Comparison of ENCODE assay signal across 9 cellular contexts in genomic region chr20:23048283-23049200, GRCh38. TPM values are rescaled to one million over a fixed set of nuclear protein-coding genes. Genes with fewer than 3 reads are reported as not detected.
DNase-seq lines count a peak whose midpoint lies in the region; ATAC-seq and TF ChIP-seq lines count a peak whose summit lies in the region.
"Had no signal": no experiment of that assay in that cellular context is flagged by ENCODE, and none has a peak within 500 bp of the region (broad histone marks: within the 10 kb centered on the region; RNA-seq: fewer than 3 reads in every experiment).

No MANE protein-coding gene starts in this region.

- intact Hi-C loops in transverse colon (cut with DNase I; ENCODE audit: low total_unique reads) = no loop called here

- H3K27me3 ChIP-seq in ectodermal cell (ENCODE audit: control insufficient read depth, insufficient read depth, low read length, poor library complexity, severe bottlenecking) (peaks cover 80% of the 10 kb centered on the region), lung (ENCODE audit: control insufficient read depth, insufficient read depth) (no peaks in the 10 kb centered on the region), transverse colon (peaks cover 65% of the 10 kb centered on the region)

- no peak for TF ChIP-seq EP300 in transverse colon (IDR thresholded peaks at IDR 0.05; ENCODE audit: low read depth)

- peaks cover 14% of the 10 kb centered on the region for H3K4me1 ChIP-seq in ectodermal cell (ENCODE audit: control insufficient read depth, insufficient read depth, low read length)
- H3K4me1 ChIP-seq in lung (ENCODE audit: control insufficient read depth in 2 of 2, insufficient read depth in 2 of 2, low read length in 2 of 2) = peaks cover 0 to 26% of the 10 kb centered on the region in 2 donors
- peaks cover 7 to 36% (median 26%) of the 10 kb centered on the region in 4 donors for H3K4me1 ChIP-seq in transverse colon

- H3K36me3 Mint-ChIP-seq in activated CD4-positive, alpha-beta T cell treated with anti-CD3 and anti-CD28 coated beads, Interleukin-2, amount 10 ng/mL, durations not matched to agents 7 days and 5 days (ENCODE audit: low read depth) = no peaks in the 10 kb centered on the region

- no peak overlapping the region for H3K27ac ChIP-seq in ectodermal cell (ENCODE audit: insufficient read depth, low read depth, low read length, poor library complexity, severe bottlenecking)
- H3K27ac ChIP-seq in lung (ENCODE audit: low read depth in 1 of 2, low read length in 1 of 2) = peak overlapping the region; percentile 83 to 94
- peak overlapping the region; percentile 65 to 79 (median 73) for H3K27ac ChIP-seq in transverse colon

- H3K4me3 ChIP-seq in ectodermal cell (ENCODE audit: insufficient read depth, low read depth, low read length) (peak overlapping the region; percentile 52), lung (peak overlapping the region; percentile 70), transverse colon (peak overlapping the region; percentile 16 to 51 (median 29))

- H3K4me1 Mint-ChIP-seq in activated CD4-positive, alpha-beta T cell treated with anti-CD3 and anti-CD28 coated beads, Interleukin-2, amount 10 ng/mL, durations not matched to agents 7 days and 5 days = peaks cover 8% of the 10 kb centered on the region

- CTCF ChIA-PET in activated CD4-positive, alpha-beta T cell treated with anti-CD3 and anti-CD28 coated beads, Interleukin-2, amount 10 ng/mL, durations not matched to agents 7 days and 5 days (lab: Charles Lee) = no interaction called here

- peak overlapping the region; percentile 13 for H3K27ac Mint-ChIP-seq in activated CD4-positive, alpha-beta T cell treated with anti-CD3 and anti-CD28 coated beads, Interleukin-2, amount 10 ng/mL, durations not matched to agents 7 days and 5 days

- in situ Hi-C loops in transverse colon (cut with MboI; ENCODE audit: low pct_ligation_motif_present in 1 of 4, low pct_unique_long_range_greater_than_20kb in 1 of 4, low sequenced_read_pairs in 3 of 4) = no loop called here

- POLR2A ChIA-PET in activated CD4-positive, alpha-beta T cell treated with anti-CD3 and anti-CD28 coated beads, Interleukin-2, amount 10 ng/mL, durations not matched to agents 7 days and 5 days (lab: Charles Lee) = no interaction called here

- peak; percentile 15 for TF ChIP-seq CTCF in lung (IDR thresholded peaks at IDR 0.05; ENCODE audit: control extremely low read depth, extremely low read depth)
- peak in 4 of 5 experiments; percentile 25 to 38 (median 27) for TF ChIP-seq CTCF in transverse colon (IDR thresholded peaks at IDR 0.05)

- 9% methylated on average over 92 of the region's 92 CpGs for WGBS in ectodermal cell, 2 experiments
- 3% methylated on average over 79 to 92 of the region's 92 CpGs for WGBS in lung, 2 donors
- 18% methylated on average over 57 of the region's 92 CpGs; no CpG with 5 or more reads in 1 of the 2 donors for WGBS in transverse colon (ENCODE audit: low coverage in 1 of 2), 2 donors

- TF ChIP-seq POLR2A in transverse colon (IDR thresholded peaks at IDR 0.05) = no peak

- no peaks in the 10 kb centered on the region for H3K9me3 ChIP-seq in ectodermal cell (ENCODE audit: control insufficient read depth, low read length)
- no peaks in the 10 kb centered on the region for H3K9me3 ChIP-seq in lung (ENCODE audit: control insufficient read depth in 2 of 2, insufficient read depth in 1 of 2, low read length in 1 of 2)
- no peaks in the 10 kb centered on the region for H3K9me3 ChIP-seq in transverse colon

- no peak overlapping the region for H3K4me3 Mint-ChIP-seq in activated CD4-positive, alpha-beta T cell treated with anti-CD3 and anti-CD28 coated beads, Interleukin-2, amount 10 ng/mL, durations not matched to agents 7 days and 5 days

- H3K27me3 Mint-ChIP-seq in activated CD4-positive, alpha-beta T cell treated with anti-CD3 and anti-CD28 coated beads, Interleukin-2, amount 10 ng/mL, durations not matched to agents 7 days and 5 days = peaks cover 74% of the 10 kb centered on the region

- H3K9me3 Mint-ChIP-seq in activated CD4-positive, alpha-beta T cell treated with anti-CD3 and anti-CD28 coated beads, Interleukin-2, amount 10 ng/mL, durations not matched to agents 7 days and 5 days = no peaks in the 10 kb centered on the region

- peak; percentile 41 for DNase-seq in activated CD4-positive, alpha-beta T cell treated with anti-CD3 and anti-CD28 coated beads, Interleukin-2, amount 10 ng/mL, durations not matched to agents 7 days and 5 days
- DNase-seq in activated CD4-positive, alpha-beta T cell treated with anti-CD3 and anti-CD28 coated beads for 1 hour = no peak
- DNase-seq in NOMO-1 treated with dmso at 0.1 percent for 144 hours (lab: John Stamatoyannopoulos, UW; ENCODE audit: unreplicated experiment) (peak; percentile 84), lung (ENCODE audit: low spot score) (peak; percentile 71), transverse colon (peak; percentile 37), superior temporal gyrus (ENCODE audit: extremely low spot score) (no peak)
- no peak for DNase-seq in activated effector memory CD4-positive, alpha-beta T cell treated with Interleukin-2 at 50 U/mL for 16 hours

- ATAC-seq in lung (ENCODE audit: insufficient read depth, low FRiP score) = peak; percentile 42

- H3K36me3 ChIP-seq in ectodermal cell (ENCODE audit: control insufficient read depth, insufficient read depth, low read length) = no peaks in the 10 kb centered on the region
- H3K36me3 ChIP-seq in lung (ENCODE audit: control insufficient read depth in 2 of 2, insufficient read depth in 2 of 2, low read length in 2 of 2) = no peaks in the 10 kb centered on the region
- H3K36me3 ChIP-seq in transverse colon = no peaks in the 10 kb centered on the region

RNA-seq across cellular contexts. Expression of gene THBD, which starts 0.9 kb away (rescaled TPM):
- not detected for total RNA-seq in activated CD4-positive, alpha-beta T cell treated with anti-CD3 and anti-CD28 coated beads, Interleukin-2, amount 10 ng/mL, durations not matched to agents 7 days and 5 days
- polyA plus RNA-seq in ectodermal cell (2013, experiment 1 of 4) = 0.43 TPM
- 0.28 TPM for polyA plus RNA-seq in ectodermal cell (2013, experiment 2 of 4)
- polyA plus RNA-seq in ectodermal cell (2013, experiment 3 of 4) = 0.53 TPM
- 0.73 TPM for polyA plus RNA-seq in ectodermal cell (2013, experiment 4 of 4)
- 100 to 1,000 TPM in 1 of 2 donors, 10 to 100 TPM in 1; 73.3 to 101 TPM for total RNA-seq in lung
- polyA plus RNA-seq in lung = 10 to 100 TPM; 23.6 to 49.5 TPM
- 10 to 100 TPM in 3 of 4 donors, 1 to 10 TPM in 1; 7.8 to 30.3 (median 18.6) TPM for total RNA-seq in transverse colon

RNA-seq across cellular contexts. Expression of gene SSTR4, which starts 13.4 kb away (rescaled TPM):
- total RNA-seq in activated CD4-positive, alpha-beta T cell treated with anti-CD3 and anti-CD28 coated beads, Interleukin-2, amount 10 ng/mL, durations not matched to agents 7 days and 5 days = not detected
- not detected for polyA plus RNA-seq in ectodermal cell (2013, experiment 1 of 4)
- polyA plus RNA-seq in ectodermal cell (2013, experiment 2 of 4) = not detected
- not detected for polyA plus RNA-seq in ectodermal cell (2013, experiment 3 of 4)
- polyA plus RNA-seq in ectodermal cell (2013, experiment 4 of 4) = not detected
- total RNA-seq in lung (not detected), transverse colon (not detected)
- under 1 TPM in 1 of 2 donors, not detected in 1; 0.06 TPM for polyA plus RNA-seq in lung
- total RNA-seq: subcutaneous adipose tissue had no signal

RNA-seq across cellular contexts. Expression of gene CD93, which starts 37.6 kb away (rescaled TPM):
- 1 to 10 TPM; 1.7 to 1.8 TPM for total RNA-seq in activated CD4-positive, alpha-beta T cell treated with anti-CD3 and anti-CD28 coated beads, Interleukin-2, amount 10 ng/mL, durations not matched to agents 7 days and 5 days
- 0.07 TPM for polyA plus RNA-seq in ectodermal cell (2013, experiment 1 of 4)
- 0.05 TPM for polyA plus RNA-seq in ectodermal cell (2013, experiment 2 of 4)
- 0.11 TPM for polyA plus RNA-seq in ectodermal cell (2013, experiment 3 of 4)
- polyA plus RNA-seq in ectodermal cell (2013, experiment 4 of 4) = 0.04 TPM
- total RNA-seq in lung (100 to 1,000 TPM; 133 to 239 TPM), transverse colon (10 to 100 TPM in 1 of 4 donors, 1 to 10 TPM in 3; 6.3 to 14.3 (median 7.9) TPM)
- polyA plus RNA-seq in lung = 100 to 1,000 TPM in 1 of 2 donors, 10 to 100 TPM in 1; 17.9 to 119 TPM

Comparison
In these comparisons a context has a peak if more than half of its experiments do, and no peak if none do; other contexts are left out.
1. DNase-seq: peak in activated CD4-positive, alpha-beta T cell treated with anti-CD3 and anti-CD28 coated beads, Interleukin-2, amount 10 ng/mL, durations not matched to agents 7 days and 5 days (single experiment), NOMO-1 treated with dmso at 0.1 percent for 144 hours (single experiment), lung (single experiment) and transverse colon (single experiment); none in activated CD4-positive, alpha-beta T cell treated with anti-CD3 and anti-CD28 coated beads for 1 hour (single experiment), activated effector memory CD4-positive, alpha-beta T cell treated with Interleukin-2 at 50 U/mL for 16 hours (single experiment) and superior temporal gyrus (single experiment).
2. RNA of gene THBD, which starts 0.9 kb away (total RNA-seq): 73.3 to 101 TPM in lung and 7.8 to 30.3 TPM in transverse colon; not detected in activated CD4-positive, alpha-beta T cell treated with anti-CD3 and anti-CD28 coated beads, Interleukin-2, amount 10 ng/mL, durations not matched to agents 7 days and 5 days; every median in the first group is over 4 times any median in the second.
3. RNA of gene CD93, which starts 37.6 kb away (total RNA-seq): 133 to 239 TPM in lung; 6.3 to 14.3 TPM in transverse colon and 1.7 to 1.8 TPM in activated CD4-positive, alpha-beta T cell treated with anti-CD3 and anti-CD28 coated beads, Interleukin-2, amount 10 ng/mL, durations not matched to agents 7 days and 5 days; every median in the first group is over 4 times any median in the second.
4. Peak in every context shown above with its lines, with median percentiles within 50 percentile points of each other: H3K4me3 ChIP-seq.